8 cellular contexts compared by ENCODE assay signal in the genomic region with DNA sequence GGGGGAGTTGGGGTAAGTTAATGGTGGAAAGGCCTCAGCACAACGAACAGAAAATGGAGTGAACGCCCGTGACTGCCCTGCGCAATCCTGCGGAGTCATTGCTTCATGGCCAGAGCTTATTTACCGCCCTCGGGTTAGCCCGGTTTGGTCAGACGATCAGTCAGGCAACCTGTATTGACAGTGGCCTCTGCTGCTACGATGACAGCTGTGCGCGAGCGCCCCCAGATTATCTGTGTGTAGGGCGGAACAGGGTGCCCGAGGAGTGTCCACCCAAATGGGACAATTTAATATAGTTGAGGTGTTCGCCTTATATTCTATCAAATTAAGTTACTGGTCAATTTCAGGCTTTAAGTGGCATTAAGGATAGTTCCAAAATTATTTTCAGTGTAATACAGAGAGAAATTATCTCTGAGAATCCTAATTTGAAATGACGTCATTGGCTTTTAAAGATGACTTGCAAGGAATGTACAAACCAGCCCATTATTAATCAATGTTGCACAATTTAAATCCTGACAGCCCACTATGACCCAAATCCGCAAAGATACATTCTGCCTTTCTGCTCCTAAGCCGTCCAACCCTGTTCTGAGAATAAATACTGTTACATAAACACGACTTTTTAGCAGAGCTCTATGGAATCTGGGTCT. TPM values are rescaled to one million over a fixed set of nuclear protein-coding genes. Genes with fewer than 3 reads are reported as not detected.
DNase-seq lines count a peak whose midpoint lies in the region; ATAC-seq, FAIRE-seq and TF ChIP-seq lines count a peak whose summit lies in the region.

No MANE protein-coding gene starts in this region.

- H3K36me3 ChIP-seq in OCI-LY7 (ENCODE audit: insufficient read depth, low read length) (peaks cover 14% of the 10 kb centered on the region), neuronal stem cell (replicated peaks in 1 of 2; ENCODE audit: control insufficient read depth in 2 of 2, insufficient read depth in 2 of 2, low read length in 2 of 2) (peaks cover 0 to 23% of the 10 kb centered on the region in 2 donors), testis (ENCODE audit: low read depth, missing control alignments) (no peaks in the 10 kb centered on the region)

- H2BK5ac ChIP-seq in neuronal stem cell (ENCODE audit: low read length), result peak overlapping the region; percentile 99

- H3K4me3 ChIP-seq in AG10803 (ENCODE audit: low read length) (peak overlapping the region; percentile 99), OCI-LY7 (ENCODE audit: low read depth, low read length, poor library complexity, severe bottlenecking) (peak overlapping the region; percentile 89), neuronal stem cell (ENCODE audit: low read length in 2 of 2) (peak overlapping the region; percentile 77 to 99), testis (peak overlapping the region; percentile 97 to 98)

- H3K4me2 ChIP-seq in OCI-LY7 (ENCODE audit: low read length) (peak overlapping the region; percentile 84), neuronal stem cell (ENCODE audit: insufficient read depth, low read length, poor library complexity, severe bottlenecking) (peak overlapping the region; percentile 95)

- no peak overlapping the region for H3K14ac ChIP-seq in neuronal stem cell (ENCODE audit: low read length)

- H2BK15ac ChIP-seq in neuronal stem cell (ENCODE audit: low read length), result no peak overlapping the region

- H3K27me3 ChIP-seq in neuronal stem cell (ENCODE audit: control insufficient read depth in 3 of 3, insufficient read depth in 3 of 3, low read depth in 1 of 3, low read length in 3 of 3) (no peaks in the 10 kb centered on the region), testis (no peaks in the 10 kb centered on the region)

- H4K91ac ChIP-seq in neuronal stem cell (ENCODE audit: low read depth, low read length, poor library complexity), result no peak overlapping the region

- peak overlapping the region; percentile 85 for H3K27ac ChIP-seq in OCI-LY7 (ENCODE audit: low read depth, low read length, poor library complexity, severe bottlenecking)
- H3K27ac ChIP-seq in neuronal stem cell (replicated peaks; ENCODE audit: low read length), result no peak overlapping the region
- H3K27ac ChIP-seq in testis, result peak overlapping the region; percentile 99

- H2BK120ac ChIP-seq in neuronal stem cell (ENCODE audit: low read depth, low read length), result no peak overlapping the region

- H3K9me3 ChIP-seq in OCI-LY7 (ENCODE audit: low read length), result no peaks in the 10 kb centered on the region
- H3K9me3 ChIP-seq in neuronal stem cell (replicated peaks in 1 of 2; ENCODE audit: control insufficient read depth in 2 of 2, insufficient read depth in 1 of 2, low read depth in 1 of 2, low read length in 2 of 2), result peaks cover 0 to 12% of the 10 kb centered on the region in 2 donors
- no peaks in the 10 kb centered on the region for H3K9me3 ChIP-seq in testis

- POLR2A ChIA-PET in OCI-LY7 (lab: Charles Lee), result interaction anchor here (0.7 to 3.5 kb wide), 12 partner anchors 12 to 901 kb away, joined by 3 to 41 read pairs (median 3); partner anchors contain the start of genes HNRNPK and IDNK

- peaks cover 30% of the 10 kb centered on the region for H3K4me1 ChIP-seq in OCI-LY7 (ENCODE audit: insufficient read depth, low read length, poor library complexity, severe bottlenecking)
- peaks cover 2 to 4% of the 10 kb centered on the region in 2 donors for H3K4me1 ChIP-seq in neuronal stem cell (ENCODE audit: control insufficient read depth in 2 of 2, insufficient read depth in 1 of 2, low read depth in 1 of 2, low read length in 2 of 2)
- peaks cover 18% of the 10 kb centered on the region for H3K4me1 ChIP-seq in testis

- H3K9ac ChIP-seq in neuronal stem cell (ENCODE audit: low read depth, low read length, poor library complexity), result peak overlapping the region; percentile 70

- peak overlapping the region; percentile 85; the same call in 1 of the 2 replicates for H2AFZ ChIP-seq in OCI-LY7 (ENCODE audit: low read length)
- H2AFZ ChIP-seq in neuronal stem cell (ENCODE audit: low read length), result peak overlapping the region; percentile 99

- ATAC-seq in GM18868 (IDR thresholded peaks at IDR 0.05; ENCODE audit: unreplicated experiment), result peak; percentile 60
- ATAC-seq in HG03108 (IDR thresholded peaks at IDR 0.05; ENCODE audit: unreplicated experiment), result peak; percentile 51

- no peak overlapping the region for H3K23ac ChIP-seq in neuronal stem cell (ENCODE audit: low read depth, low read length, poor library complexity)

- H2BK12ac ChIP-seq in neuronal stem cell (ENCODE audit: low read length), result no peak overlapping the region

- H3K4ac ChIP-seq in neuronal stem cell (ENCODE audit: low read length), result no peak overlapping the region

- no peak overlapping the region for H3K18ac ChIP-seq in neuronal stem cell (ENCODE audit: low read length)

- DNase-seq in AG10803 (ENCODE audit: low read depth) (peak; percentile 64), OCI-LY7 (ENCODE audit: low spot score) (peak; percentile 44), frontal cortex (ENCODE audit: low spot score in 2 of 2) (peak; percentile 60 to 69), neuronal stem cell (ENCODE audit: low spot score) (no peak), testis (peak; percentile 89)
- DNase-seq in activated T-helper 9 cell treated with anti-CD3 and anti-CD28 coated beads, Interleukin-2, amount 50 U/mL, for 16 hours (ENCODE audit: low read depth), result peak; percentile 42

- H3K79me2 ChIP-seq in OCI-LY7 (ENCODE audit: insufficient read depth, low read depth, low read length), result peaks cover 40% of the 10 kb centered on the region

- no TSS peak for BruUV-seq in OCI-LY7 (replicated peaks; lab: Mats Ljungman, UMichigan)

- no peak for FAIRE-seq in frontal cortex (lab: Jason Lieb, UNC)

- H3K9me2 ChIP-seq in OCI-LY7 (ENCODE audit: insufficient read depth, low read length), result no peaks in the 10 kb centered on the region

- TF ChIP-seq CTCF in AG10803 (conservative IDR thresholded peaks at IDR 0.05; ENCODE audit: low read length), result peak; percentile 30
- peak; percentile 68 for TF ChIP-seq CTCF in OCI-LY7 (conservative IDR thresholded peaks at IDR 0.05; ENCODE audit: low read length)
- peak in 2 of 3 experiments; percentile 15 to 31 for TF ChIP-seq CTCF in testis (IDR thresholded peaks at IDR 0.05)

- CTCF ChIA-PET in OCI-LY7 (lab: Charles Lee; ENCODE audit: unreplicated experiment), result no interaction called here

- H3K79me1 ChIP-seq in neuronal stem cell (ENCODE audit: low read depth, low read length), result peaks cover 7% of the 10 kb centered on the region

- no peak overlapping the region for H2AK5ac ChIP-seq in neuronal stem cell (ENCODE audit: low read depth, low read length)

- TF ChIP-seq POLR2A in testis (IDR thresholded peaks at IDR 0.05), result no peak

- no CpG with 5 or more reads among the region's 20 CpGs for WGBS in neuronal stem cell (ENCODE audit: extremely low coverage in 2 of 2, insufficient read length in 2 of 2, insufficient replicate concordance in 1 of 2), 2 donors
- WGBS in testis, 2 donors, result 10 to 13% methylated on average over 17 to 20 of the region's 20 CpGs

- H4K8ac ChIP-seq in neuronal stem cell (ENCODE audit: low read depth, low read length), result no peak overlapping the region

- intact Hi-C loops in OCI-LY7 (cut with micrococcal nuclease; ENCODE audit: unreplicated experiment) (loop anchor here (2.0 to 5.0 kb wide), 2 partner anchors 109 to 212 kb away; partner anchors contain the start of genes GKAP1 and KIF27), testis (cut with DNase I; ENCODE audit: low total_unique reads) (no loop called here)

- H4K20me1 ChIP-seq in OCI-LY7 (ENCODE audit: insufficient read depth, low read length), result peaks cover 13% of the 10 kb centered on the region; the same call in 1 of the 2 replicates

RNA-seq across cellular contexts. Expression of gene UBQLN1, which starts 0.9 kb away (rescaled TPM):
- total RNA-seq in OCI-LY7 (2014; rRNA removed; shearing (Covaris generic)), result 83.9 and 115 TPM in 2 replicates
- 179 and 185 TPM in 2 replicates for total RNA-seq in OCI-LY7 (2022)
- 245 TPM for total RNA-seq in frontal cortex
- 92.3 TPM for polyA plus RNA-seq in neuronal stem cell (2013, experiment 1 of 2)
- polyA plus RNA-seq in neuronal stem cell (2013, experiment 2 of 2), result 95.0 TPM
- total RNA-seq in testis, result 100 to 1,000 TPM; 146 to 147 TPM
- polyA plus RNA-seq in testis (ENCODE audit: insufficient read depth, low read depth, low replicate concordance), result 86.5 TPM
